1 cellular context compared by ENCODE assay signal in the genomic region with DNA sequence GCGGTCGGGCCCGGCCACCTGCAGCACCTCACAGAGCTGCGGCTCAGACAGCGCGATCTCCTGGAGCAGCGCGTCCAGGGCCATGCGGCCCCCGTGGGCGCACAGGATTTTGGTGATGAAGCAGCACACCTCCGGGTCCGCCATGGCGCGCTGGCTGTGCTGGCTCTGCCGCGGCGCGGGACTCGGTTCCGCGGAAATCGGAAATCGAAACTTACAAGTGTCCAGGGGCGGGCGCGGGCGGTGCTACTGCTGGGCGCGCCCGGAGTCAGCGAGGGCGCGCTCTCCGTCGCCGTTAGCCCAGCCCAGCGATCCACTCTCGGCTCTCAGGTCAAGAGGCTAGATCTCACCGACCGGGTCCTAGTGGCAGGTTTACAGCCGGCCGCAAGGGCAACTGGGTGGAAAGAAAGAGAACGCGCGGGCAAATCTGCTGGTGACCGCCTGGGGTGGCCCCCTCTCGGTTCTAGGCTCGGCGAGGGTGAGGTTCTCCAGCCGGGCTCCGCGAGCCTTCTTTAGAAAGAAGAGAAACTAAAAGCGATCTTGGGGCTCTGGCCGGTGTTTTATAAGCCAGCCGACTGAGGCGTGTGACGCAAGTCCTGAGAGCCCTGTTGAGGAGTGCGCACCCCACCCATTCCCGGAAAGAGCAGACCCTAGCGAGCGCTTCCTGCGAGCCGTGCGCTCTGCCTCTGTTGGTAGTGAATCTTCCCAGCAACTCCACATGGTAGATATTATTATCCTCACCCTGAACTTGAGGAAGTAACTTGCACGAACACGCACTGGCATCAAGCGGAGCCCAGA.
TF ChIP-seq lines count a peak whose summit lies in the region.

A gene (minus strand): TSS at position 533 of the 795 bp plus-strand sequence. CDS start 389 bp downstream, at position 144.

TF ChIP-seq in HepG2, 621 proteins besides CTCF, POLR2A, EP300 and RAD21 (continued from another document and continues in another):
- TF ChIP-seq, protein P1, sequence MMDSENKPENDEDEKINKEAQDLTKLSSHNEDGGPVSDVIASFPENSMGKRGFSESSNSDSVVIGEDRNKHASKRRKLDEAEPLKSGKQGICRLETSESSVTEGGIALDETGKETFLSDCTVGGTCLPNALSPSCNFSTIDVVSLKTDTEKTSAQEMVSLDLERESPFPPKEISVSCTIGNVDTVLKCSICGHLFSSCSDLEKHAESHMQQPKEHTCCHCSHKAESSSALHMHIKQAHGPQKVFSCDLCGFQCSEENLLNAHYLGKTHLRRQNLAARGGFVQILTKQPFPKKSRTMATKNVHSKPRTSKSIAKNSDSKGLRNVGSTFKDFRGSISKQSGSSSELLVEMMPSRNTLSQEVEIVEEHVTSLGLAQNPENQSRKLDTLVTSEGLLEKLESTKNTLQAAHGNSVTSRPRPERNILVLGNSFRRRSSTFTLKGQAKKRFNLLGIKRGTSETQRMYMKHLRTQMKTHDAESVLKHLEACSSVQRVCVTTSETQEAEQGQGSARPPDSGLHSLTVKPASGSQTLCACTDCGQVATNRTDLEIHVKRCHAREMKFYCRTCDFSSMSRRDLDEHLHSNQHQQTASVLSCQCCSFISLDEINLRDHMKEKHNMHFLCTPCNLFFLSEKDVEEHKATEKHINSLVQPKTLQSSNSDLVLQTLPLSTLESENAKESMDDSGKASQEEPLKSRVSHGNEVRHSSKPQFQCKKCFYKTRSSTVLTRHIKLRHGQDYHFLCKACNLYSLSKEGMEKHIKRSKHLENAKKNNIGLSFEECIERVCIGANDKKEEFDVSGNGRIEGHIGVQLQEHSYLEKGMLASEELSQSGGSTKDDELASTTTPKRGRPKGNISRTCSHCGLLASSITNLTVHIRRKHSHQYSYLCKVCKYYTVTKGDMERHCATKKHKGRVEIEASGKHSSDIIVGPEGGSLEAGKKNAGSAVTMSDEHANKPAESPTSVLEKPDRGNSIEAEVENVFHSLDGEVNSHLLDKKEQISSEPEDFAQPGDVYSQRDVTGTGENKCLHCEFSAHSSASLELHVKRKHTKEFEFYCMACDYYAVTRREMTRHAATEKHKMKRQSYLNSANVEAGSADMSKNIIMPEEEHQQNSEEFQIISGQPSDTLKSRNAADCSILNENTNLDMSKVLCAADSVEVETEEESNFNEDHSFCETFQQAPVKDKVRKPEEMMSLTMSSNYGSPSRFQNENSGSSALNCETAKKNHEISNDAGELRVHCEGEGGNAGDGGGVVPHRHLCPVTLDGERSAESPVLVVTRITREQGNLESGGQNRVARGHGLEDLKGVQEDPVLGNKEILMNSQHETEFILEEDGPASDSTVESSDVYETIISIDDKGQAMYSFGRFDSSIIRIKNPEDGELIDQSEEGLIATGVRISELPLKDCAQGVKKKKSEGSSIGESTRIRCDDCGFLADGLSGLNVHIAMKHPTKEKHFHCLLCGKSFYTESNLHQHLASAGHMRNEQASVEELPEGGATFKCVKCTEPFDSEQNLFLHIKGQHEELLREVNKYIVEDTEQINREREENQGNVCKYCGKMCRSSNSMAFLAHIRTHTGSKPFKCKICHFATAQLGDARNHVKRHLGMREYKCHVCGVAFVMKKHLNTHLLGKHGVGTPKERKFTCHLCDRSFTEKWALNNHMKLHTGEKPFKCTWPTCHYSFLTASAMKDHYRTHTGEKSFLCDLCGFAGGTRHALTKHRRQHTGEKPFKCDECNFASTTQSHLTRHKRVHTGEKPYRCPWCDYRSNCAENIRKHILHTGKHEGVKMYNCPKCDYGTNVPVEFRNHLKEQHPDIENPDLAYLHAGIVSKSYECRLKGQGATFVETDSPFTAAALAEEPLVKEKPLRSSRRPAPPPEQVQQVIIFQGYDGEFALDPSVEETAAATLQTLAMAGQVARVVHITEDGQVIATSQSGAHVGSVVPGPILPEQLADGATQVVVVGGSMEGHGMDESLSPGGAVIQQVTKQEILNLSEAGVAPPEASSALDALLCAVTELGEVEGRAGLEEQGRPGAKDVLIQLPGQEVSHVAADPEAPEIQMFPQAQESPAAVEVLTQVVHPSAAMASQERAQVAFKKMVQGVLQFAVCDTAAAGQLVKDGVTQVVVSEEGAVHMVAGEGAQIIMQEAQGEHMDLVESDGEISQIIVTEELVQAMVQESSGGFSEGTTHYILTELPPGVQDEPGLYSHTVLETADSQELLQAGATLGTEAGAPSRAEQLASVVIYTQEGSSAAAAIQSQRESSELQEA (CRISPR knock-in tag; IDR thresholded peaks at IDR 0.05; ENCODE audit: not compliant biosample characterization) = no peak
- TF ChIP-seq, protein P2, sequence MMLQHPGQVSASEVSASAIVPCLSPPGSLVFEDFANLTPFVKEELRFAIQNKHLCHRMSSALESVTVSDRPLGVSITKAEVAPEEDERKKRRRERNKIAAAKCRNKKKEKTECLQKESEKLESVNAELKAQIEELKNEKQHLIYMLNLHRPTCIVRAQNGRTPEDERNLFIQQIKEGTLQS (CRISPR knock-in tag; IDR thresholded peaks at IDR 0.05) = peak; percentile 52; the same call in 1 of the 2 replicates
- TF ChIP-seq SOX13 (IDR thresholded peaks at IDR 0.05) = no peak
- TF ChIP-seq SOX13 (CRISPR knock-in tag; conservative IDR thresholded peaks at IDR 0.05 in 1 of 2, IDR thresholded peaks at IDR 0.05 in 1 of 2) = no peak; a peak in 1 of 4 replicates
- TF ChIP-seq SP4 (CRISPR knock-in tag; IDR thresholded peaks at IDR 0.05) = peak; percentile 43; the same call in 1 of the 2 replicates
- TF ChIP-seq GZF1 (CRISPR knock-in tag; IDR thresholded peaks at IDR 0.05) = peak; percentile 77
- TF ChIP-seq POLR2AphosphoS2 (IDR thresholded peaks at IDR 0.05; ENCODE audit: low read depth, low read length) = no peak
- TF ChIP-seq, protein P3, sequence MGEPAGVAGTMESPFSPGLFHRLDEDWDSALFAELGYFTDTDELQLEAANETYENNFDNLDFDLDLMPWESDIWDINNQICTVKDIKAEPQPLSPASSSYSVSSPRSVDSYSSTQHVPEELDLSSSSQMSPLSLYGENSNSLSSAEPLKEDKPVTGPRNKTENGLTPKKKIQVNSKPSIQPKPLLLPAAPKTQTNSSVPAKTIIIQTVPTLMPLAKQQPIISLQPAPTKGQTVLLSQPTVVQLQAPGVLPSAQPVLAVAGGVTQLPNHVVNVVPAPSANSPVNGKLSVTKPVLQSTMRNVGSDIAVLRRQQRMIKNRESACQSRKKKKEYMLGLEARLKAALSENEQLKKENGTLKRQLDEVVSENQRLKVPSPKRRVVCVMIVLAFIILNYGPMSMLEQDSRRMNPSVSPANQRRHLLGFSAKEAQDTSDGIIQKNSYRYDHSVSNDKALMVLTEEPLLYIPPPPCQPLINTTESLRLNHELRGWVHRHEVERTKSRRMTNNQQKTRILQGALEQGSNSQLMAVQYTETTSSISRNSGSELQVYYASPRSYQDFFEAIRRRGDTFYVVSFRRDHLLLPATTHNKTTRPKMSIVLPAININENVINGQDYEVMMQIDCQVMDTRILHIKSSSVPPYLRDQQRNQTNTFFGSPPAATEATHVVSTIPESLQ (CRISPR knock-in tag; conservative IDR thresholded peaks at IDR 0.05) = no peak
- peak; percentile 65; the same call in 1 of the 2 replicates for TF ChIP-seq ZNF367 (CRISPR knock-in tag; IDR thresholded peaks at IDR 0.05; ENCODE audit: borderline replicate concordance)
- TF ChIP-seq ZKSCAN8 (CRISPR knock-in tag; IDR thresholded peaks at IDR 0.05; ENCODE audit: borderline replicate concordance) = no peak
- no peak; the same call in 1 of the 2 replicates for TF ChIP-seq XBP1 (CRISPR knock-in tag; IDR thresholded peaks at IDR 0.05)
- no peak for TF ChIP-seq CAMTA2 (CRISPR knock-in tag; IDR thresholded peaks at IDR 0.05; ENCODE audit: borderline replicate concordance)
- no peak for TF ChIP-seq ZNF816 (CRISPR knock-in tag; IDR thresholded peaks at IDR 0.05; ENCODE audit: borderline replicate concordance)
- no peak; the same call in 1 of the 2 replicates for TF ChIP-seq KDM5A (IDR thresholded peaks at IDR 0.05; ENCODE audit: borderline replicate concordance, low read length)
- TF ChIP-seq, protein P4, sequence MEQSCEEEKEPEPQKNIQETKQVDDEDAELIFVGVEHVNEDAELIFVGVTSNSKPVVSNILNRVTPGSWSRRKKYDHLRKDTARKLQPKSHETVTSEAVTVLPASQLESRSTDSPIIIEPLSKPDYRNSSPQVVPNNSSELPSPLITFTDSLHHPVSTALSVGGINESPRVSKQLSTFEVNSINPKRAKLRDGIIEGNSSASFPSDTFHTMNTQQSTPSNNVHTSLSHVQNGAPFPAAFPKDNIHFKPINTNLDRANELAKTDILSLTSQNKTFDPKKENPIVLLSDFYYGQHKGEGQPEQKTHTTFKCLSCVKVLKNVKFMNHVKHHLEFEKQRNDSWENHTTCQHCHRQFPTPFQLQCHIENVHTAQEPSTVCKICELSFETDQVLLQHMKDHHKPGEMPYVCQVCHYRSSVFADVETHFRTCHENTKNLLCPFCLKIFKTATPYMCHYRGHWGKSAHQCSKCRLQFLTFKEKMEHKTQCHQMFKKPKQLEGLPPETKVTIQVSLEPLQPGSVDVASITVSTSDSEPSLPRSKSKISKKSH (CRISPR knock-in tag; IDR thresholded peaks at IDR 0.05; ENCODE audit: borderline replicate concordance) = no peak
- TF ChIP-seq ZBTB1 (CRISPR knock-in tag; IDR thresholded peaks at IDR 0.05; ENCODE audit: borderline replicate concordance) = no peak
- TF ChIP-seq STAG1 (CRISPR knock-in tag; IDR thresholded peaks at IDR 0.05) = no peak; the same call in 1 of the 2 replicates
- TF ChIP-seq, protein P5, sequence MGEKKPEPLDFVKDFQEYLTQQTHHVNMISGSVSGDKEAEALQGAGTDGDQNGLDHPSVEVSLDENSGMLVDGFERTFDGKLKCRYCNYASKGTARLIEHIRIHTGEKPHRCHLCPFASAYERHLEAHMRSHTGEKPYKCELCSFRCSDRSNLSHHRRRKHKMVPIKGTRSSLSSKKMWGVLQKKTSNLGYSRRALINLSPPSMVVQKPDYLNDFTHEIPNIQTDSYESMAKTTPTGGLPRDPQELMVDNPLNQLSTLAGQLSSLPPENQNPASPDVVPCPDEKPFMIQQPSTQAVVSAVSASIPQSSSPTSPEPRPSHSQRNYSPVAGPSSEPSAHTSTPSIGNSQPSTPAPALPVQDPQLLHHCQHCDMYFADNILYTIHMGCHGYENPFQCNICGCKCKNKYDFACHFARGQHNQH (CRISPR knock-in tag; IDR thresholded peaks at IDR 0.05) = peak; percentile 66; the same call in 1 of the 2 replicates
- TF ChIP-seq, protein P6, sequence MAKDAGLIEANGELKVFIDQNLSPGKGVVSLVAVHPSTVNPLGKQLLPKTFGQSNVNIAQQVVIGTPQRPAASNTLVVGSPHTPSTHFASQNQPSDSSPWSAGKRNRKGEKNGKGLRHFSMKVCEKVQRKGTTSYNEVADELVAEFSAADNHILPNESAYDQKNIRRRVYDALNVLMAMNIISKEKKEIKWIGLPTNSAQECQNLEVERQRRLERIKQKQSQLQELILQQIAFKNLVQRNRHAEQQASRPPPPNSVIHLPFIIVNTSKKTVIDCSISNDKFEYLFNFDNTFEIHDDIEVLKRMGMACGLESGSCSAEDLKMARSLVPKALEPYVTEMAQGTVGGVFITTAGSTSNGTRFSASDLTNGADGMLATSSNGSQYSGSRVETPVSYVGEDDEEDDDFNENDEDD (CRISPR knock-in tag; IDR thresholded peaks at IDR 0.05; ENCODE audit: borderline replicate concordance) = peak; percentile 35; the same call in 1 of the 2 replicates
- peak; percentile 86; the same call in 1 of the 2 replicates for TF ChIP-seq BRD4 (CRISPR knock-in tag; IDR thresholded peaks at IDR 0.05)
- no peak for TF ChIP-seq BHLHE40 (IDR thresholded peaks at IDR 0.05; ENCODE audit: low read length)
- TF ChIP-seq ZNF124 (CRISPR knock-in tag; IDR thresholded peaks at IDR 0.05) = no peak; the same call in 1 of the 2 replicates
- TF ChIP-seq SOX5 (CRISPR knock-in tag; IDR thresholded peaks at IDR 0.05; ENCODE audit: borderline replicate concordance) = no peak
- no peak for TF ChIP-seq ZNF570 (CRISPR knock-in tag; IDR thresholded peaks at IDR 0.05; ENCODE audit: borderline replicate concordance)
- TF ChIP-seq, protein P7, sequence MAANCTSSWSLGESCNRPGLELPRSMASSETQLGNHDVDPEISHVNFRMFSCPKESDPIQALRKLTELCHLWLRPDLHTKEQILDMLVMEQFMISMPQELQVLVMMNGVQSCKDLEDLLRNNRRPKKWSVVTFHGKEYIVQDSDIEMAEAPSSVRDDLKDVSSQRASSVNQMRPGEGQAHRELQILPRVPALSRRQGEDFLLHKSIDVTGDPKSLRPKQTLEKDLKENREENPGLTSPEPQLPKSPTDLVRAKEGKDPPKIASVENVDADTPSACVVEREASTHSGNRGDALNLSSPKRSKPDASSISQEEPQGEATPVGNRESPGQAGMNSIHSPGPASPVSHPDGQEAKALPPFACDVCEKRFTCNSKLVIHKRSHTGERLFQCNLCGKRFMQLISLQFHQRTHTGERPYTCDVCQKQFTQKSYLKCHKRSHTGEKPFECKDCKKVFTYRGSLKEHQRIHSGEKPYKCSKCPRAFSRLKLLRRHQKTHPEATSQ (CRISPR knock-in tag; IDR thresholded peaks at IDR 0.05; ENCODE audit: borderline replicate concordance) = no peak
- TF ChIP-seq ZNF496 (CRISPR knock-in tag; IDR thresholded peaks at IDR 0.05; ENCODE audit: insufficient replicate concordance) = no peak
- TF ChIP-seq, protein P8, sequence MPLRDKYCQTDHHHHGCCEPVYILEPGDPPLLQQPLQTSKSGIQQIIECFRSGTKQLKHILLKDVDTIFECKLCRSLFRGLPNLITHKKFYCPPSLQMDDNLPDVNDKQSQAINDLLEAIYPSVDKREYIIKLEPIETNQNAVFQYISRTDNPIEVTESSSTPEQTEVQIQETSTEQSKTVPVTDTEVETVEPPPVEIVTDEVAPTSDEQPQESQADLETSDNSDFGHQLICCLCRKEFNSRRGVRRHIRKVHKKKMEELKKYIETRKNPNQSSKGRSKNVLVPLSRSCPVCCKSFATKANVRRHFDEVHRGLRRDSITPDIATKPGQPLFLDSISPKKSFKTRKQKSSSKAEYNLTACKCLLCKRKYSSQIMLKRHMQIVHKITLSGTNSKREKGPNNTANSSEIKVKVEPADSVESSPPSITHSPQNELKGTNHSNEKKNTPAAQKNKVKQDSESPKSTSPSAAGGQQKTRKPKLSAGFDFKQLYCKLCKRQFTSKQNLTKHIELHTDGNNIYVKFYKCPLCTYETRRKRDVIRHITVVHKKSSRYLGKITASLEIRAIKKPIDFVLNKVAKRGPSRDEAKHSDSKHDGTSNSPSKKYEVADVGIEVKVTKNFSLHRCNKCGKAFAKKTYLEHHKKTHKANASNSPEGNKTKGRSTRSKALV (CRISPR knock-in tag; IDR thresholded peaks at IDR 0.05) = peak; percentile 97
- TF ChIP-seq PAX8 (CRISPR knock-in tag; IDR thresholded peaks at IDR 0.05; ENCODE audit: borderline replicate concordance) = no peak
- TF ChIP-seq, protein P9, sequence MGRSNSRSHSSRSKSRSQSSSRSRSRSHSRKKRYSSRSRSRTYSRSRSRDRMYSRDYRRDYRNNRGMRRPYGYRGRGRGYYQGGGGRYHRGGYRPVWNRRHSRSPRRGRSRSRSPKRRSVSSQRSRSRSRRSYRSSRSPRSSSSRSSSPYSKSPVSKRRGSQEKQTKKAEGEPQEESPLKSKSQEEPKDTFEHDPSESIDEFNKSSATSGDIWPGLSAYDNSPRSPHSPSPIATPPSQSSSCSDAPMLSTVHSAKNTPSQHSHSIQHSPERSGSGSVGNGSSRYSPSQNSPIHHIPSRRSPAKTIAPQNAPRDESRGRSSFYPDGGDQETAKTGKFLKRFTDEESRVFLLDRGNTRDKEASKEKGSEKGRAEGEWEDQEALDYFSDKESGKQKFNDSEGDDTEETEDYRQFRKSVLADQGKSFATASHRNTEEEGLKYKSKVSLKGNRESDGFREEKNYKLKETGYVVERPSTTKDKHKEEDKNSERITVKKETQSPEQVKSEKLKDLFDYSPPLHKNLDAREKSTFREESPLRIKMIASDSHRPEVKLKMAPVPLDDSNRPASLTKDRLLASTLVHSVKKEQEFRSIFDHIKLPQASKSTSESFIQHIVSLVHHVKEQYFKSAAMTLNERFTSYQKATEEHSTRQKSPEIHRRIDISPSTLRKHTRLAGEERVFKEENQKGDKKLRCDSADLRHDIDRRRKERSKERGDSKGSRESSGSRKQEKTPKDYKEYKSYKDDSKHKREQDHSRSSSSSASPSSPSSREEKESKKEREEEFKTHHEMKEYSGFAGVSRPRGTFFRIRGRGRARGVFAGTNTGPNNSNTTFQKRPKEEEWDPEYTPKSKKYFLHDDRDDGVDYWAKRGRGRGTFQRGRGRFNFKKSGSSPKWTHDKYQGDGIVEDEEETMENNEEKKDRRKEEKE (IDR thresholded peaks at IDR 0.05) = no peak
